16 cellular contexts compared by ENCODE assay signal in the genomic region with DNA sequence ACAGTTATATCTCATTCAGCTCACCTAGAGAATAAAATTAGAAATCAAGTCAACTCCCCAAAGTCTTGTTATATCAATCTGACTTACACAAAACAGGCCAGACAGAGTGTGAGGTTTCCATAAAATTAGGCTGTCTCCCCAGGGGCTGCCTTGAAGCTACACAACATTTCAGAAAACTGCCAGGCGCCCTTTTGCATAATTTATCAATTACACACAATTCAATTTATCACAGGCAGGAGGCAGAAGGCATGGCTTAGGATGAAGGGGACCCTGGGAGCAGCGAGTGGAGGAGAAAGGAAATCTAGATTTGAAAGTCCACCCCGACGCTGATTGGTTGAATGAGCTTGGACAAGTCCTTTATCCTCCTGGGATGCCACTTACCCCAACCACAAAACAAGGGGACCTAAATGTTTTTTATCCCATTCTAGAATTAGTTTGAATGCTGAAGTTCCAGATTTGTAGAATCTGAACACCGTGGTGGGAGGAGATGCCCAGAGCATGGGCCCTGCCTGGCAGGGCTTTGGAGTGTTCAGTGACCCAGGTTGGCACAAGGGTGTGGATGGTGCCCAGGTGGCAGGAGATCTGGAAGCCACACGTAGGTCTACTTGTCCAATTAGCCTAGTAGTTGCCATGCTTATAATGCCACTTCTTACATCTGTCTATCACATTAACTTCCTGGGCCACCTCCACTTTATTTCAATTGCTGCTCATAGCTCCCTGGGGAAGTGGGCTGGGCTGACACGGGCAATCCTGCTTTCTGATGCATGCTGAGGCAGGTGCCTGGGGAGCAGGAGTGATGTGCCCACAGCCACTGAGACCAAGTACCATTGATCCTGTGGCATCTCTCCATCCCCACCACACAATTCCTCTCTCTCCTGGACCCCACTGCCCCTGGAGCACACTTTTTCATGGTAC.
"Had no signal": no experiment of that assay in that cellular context is flagged by ENCODE, and none has a peak within 500 bp of the region (broad histone marks: within the 10 kb centered on the region; RNA-seq: fewer than 3 reads in every experiment).

No MANE protein-coding gene starts in this region.

- H3K4me1 Mint-ChIP-seq: activated CD4-positive, alpha-beta T cell treated with anti-CD3 and anti-CD28 coated beads, Interleukin-2, amount 10 ng/mL, durations not matched to agents 24 days and 14 days had no signal

- H3K9me3 Mint-ChIP-seq: activated CD4-positive, alpha-beta T cell treated with anti-CD3 and anti-CD28 coated beads, Interleukin-2, amount 10 ng/mL, durations not matched to agents 24 days and 14 days; nephron progenitor cell had no signal

- DNase-seq: activated CD4-positive, alpha-beta T cell treated with anti-CD3 and anti-CD28 coated beads, Interleukin-2, amount 10 ng/mL, durations not matched to agents 24 days and 14 days; activated naive CD4-positive, alpha-beta T cell treated with anti-CD3 and anti-CD28 coated beads, Interleukin-2, amount 50 U/mL, for 16 hours; activated T-cell treated with anti-CD3 and anti-CD28 coated beads for 4 hours; adrenal gland; body of pancreas; central memory CD4-positive, alpha-beta T cell; effector CD8-positive, alpha-beta T cell; heart right ventricle; islet precursor cell; mammary epithelial cell; nephron progenitor cell; stimulated activated CD4-positive, alpha-beta T cell treated with anti-CD3 and anti-CD28 coated beads, Interleukin-12 subunit alpha, Interleukin-12 subunit beta, amount 100 ng/mL, for 4 hours; stimulated activated naive CD4-positive, alpha-beta T cell treated with Interleukin-2 at 50 U/mL for 16 hours; trophoblast cell had no signal

- FAIRE-seq: frontal cortex had no signal

- H3K27ac Mint-ChIP-seq: activated CD4-positive, alpha-beta T cell treated with anti-CD3 and anti-CD28 coated beads, Interleukin-2, amount 10 ng/mL, durations not matched to agents 24 days and 14 days had no signal

- H3K4me3 Mint-ChIP-seq: activated CD4-positive, alpha-beta T cell treated with anti-CD3 and anti-CD28 coated beads, Interleukin-2, amount 10 ng/mL, durations not matched to agents 24 days and 14 days; nephron progenitor cell had no signal

- ATAC-seq: body of pancreas, heart right ventricle, left lobe of liver had no signal
